In the genomic region with DNA sequence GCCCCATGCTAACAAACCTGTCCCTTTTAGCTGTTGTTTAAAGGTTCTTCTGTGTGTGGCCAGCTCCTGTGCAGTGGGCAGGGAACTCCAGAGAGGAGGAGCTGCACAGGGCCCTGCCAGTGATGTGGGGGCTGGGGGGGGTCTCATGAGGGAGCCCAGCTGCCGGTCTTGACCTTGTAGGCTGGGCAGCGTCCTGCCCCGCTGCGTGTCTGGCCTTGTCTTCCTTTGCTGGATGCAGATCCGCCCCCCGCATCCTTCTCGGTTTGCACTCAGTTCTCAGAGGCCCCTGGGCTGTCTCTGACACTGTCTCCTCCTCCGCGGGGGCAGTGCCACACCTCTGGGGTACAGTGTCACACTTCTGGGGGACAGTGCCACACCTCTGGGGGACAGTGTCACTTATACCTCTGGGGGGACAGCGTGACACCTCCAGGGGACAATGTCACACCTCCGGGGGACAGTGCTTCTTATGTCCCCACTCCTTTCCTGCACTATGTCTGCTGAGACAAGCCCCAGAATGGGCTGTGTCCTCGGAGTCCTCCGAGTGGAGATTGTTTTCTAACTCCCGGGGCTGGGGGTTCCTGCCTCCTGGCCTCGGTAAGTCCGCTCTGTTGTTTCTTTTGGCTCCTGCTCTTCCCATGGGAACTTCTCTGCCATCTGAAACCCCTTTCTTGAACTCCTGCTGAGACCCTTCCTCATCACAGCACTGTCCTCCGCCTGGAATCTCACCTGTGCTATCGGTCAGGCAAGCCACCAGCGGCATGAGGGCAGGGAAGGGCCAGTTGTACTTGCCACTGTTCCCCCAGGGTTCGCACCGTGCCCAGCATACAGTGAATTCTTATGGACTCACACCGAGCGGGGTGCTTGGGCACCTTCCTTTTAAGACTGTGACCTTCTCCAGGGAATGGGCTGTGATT, we compare ENCODE assay signal across 25 cellular contexts.
"Had no signal": no experiment of that assay in that cellular context is flagged by ENCODE, and none has a peak within 500 bp of the region (broad histone marks: within the 10 kb centered on the region; RNA-seq: fewer than 3 reads in every experiment).

No MANE protein-coding gene starts in this region.

- H3K4me1 ChIP-seq: body of pancreas, gastrocnemius medialis, lower lobe of right lung, neural progenitor cell, sigmoid colon, testis, transverse colon had no signal

- H3K4me3 ChIP-seq: body of pancreas, dorsolateral prefrontal cortex, gastrocnemius medialis, lower lobe of right lung, neural progenitor cell, sigmoid colon, testis, transverse colon had no signal

- H3K27ac ChIP-seq: body of pancreas, dorsolateral prefrontal cortex, gastrocnemius medialis, lower lobe of right lung, neural progenitor cell, sigmoid colon, testis, transverse colon, VCaP had no signal

- ATAC-seq: body of pancreas; effector memory CD8-positive, alpha-beta T cell; gastrocnemius medialis; left cardiac atrium; natural killer cell; stimulated activated effector memory CD8-positive, alpha-beta T cell treated with anti-CD3 and anti-CD28 coated beads, Interleukin-12 subunit alpha, Interleukin-12 subunit beta, amount 100 ng/mL, for 72 hours had no signal

- DNase-seq: activated CD4-positive, alpha-beta T cell treated with anti-CD3 and anti-CD28 coated beads for 4 hours; activated CD4-positive, alpha-beta T cell treated with anti-CD3 and anti-CD28 coated beads, Interleukin-2, amount 50 U/mL, for 4 hours; activated naive CD4-positive, alpha-beta T cell treated with Interleukin-2 at 50 U/mL for 16 hours; activated T-cell treated with anti-CD3 and anti-CD28 coated beads, Interleukin-2, amount 50 U/mL, for 48 hours; body of pancreas; effector memory CD8-positive, alpha-beta T cell; erythroblast; gastrocnemius medialis; glutamatergic neuron; left cardiac atrium; lower lobe of right lung; mesenchymal stem cell; natural killer cell; occipital lobe; sigmoid colon; small intestine; stimulated activated CD4-positive, alpha-beta T cell treated with anti-CD3 and anti-CD28 coated beads, Interleukin-4, amount 100 ng/mL, for 24 hours; SW 1271; T-helper 9 cell; testis; transverse colon had no signal

- H3K9me3 ChIP-seq: body of pancreas, gastrocnemius medialis, lower lobe of right lung, sigmoid colon, testis, transverse colon had no signal

- H3K27me3 ChIP-seq: body of pancreas, gastrocnemius medialis, neural progenitor cell, sigmoid colon, testis, transverse colon had no signal

- H3K36me3 ChIP-seq: gastrocnemius medialis, lower lobe of right lung, neural progenitor cell, sigmoid colon, transverse colon had no signal
